8 cellular contexts compared by ENCODE assay signal in the genomic region with DNA sequence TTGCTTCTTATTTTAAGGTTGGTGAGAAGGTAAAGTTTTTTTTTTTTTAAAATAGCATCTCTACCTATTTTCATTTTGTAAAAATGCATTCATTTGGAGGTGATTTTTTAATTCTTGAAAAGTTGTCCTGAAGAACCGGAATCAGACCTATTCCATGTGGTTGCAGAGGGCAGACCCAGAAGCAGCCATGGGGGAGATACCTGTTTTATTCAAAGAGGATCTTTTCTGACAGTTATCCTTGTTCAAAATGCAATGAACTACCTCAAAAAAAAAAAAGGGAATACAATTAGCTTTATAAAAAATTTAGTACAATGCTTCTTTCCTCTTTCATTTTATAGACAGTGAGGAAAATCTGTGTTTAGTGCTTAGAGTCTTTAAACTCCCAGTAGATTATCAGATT. TPM values are rescaled to one million over a fixed set of nuclear protein-coding genes. Genes with fewer than 3 reads are reported as not detected.
DNase-seq lines count a peak whose midpoint lies in the region; FAIRE-seq and TF ChIP-seq lines count a peak whose summit lies in the region.

No MANE protein-coding gene starts in this region.

- no peaks in the 10 kb centered on the region for H3K79me2 ChIP-seq in smooth muscle cell (ENCODE audit: low read depth)

- H3K27ac ChIP-seq in SJSA1 (peak overlapping the region; percentile 93), smooth muscle cell (ENCODE audit: low read depth) (peak overlapping the region; percentile 95)

- H3K4me3 ChIP-seq in GM06990 (replicated peaks; ENCODE audit: low read depth, low read length) (peak overlapping the region; percentile 78), SJSA1 (peak overlapping the region; percentile 49), iPS-15b (ENCODE audit: low read depth, low read length) (peak overlapping the region; percentile 86), smooth muscle cell (peak overlapping the region; percentile 68)

- no peaks in the 10 kb centered on the region for H3K9me3 ChIP-seq in SJSA1 (replicated peaks)
- no peaks in the 10 kb centered on the region for H3K9me3 ChIP-seq in iPS-15b (ENCODE audit: control insufficient read depth, insufficient read depth, low read length)
- no peaks in the 10 kb centered on the region for H3K9me3 ChIP-seq in smooth muscle cell (replicated peaks; ENCODE audit: low read depth)

- H3K36me3 ChIP-seq in GM06990 (ENCODE audit: control insufficient read depth, insufficient read depth, low read length): no peaks in the 10 kb centered on the region
- no peaks in the 10 kb centered on the region for H3K36me3 ChIP-seq in SJSA1
- no peaks in the 10 kb centered on the region for H3K36me3 ChIP-seq in iPS-15b (ENCODE audit: control insufficient read depth, insufficient read depth, low read length)
- H3K36me3 ChIP-seq in smooth muscle cell (ENCODE audit: low read depth): no peaks in the 10 kb centered on the region

- DNase-seq in GM06990 (ENCODE audit: extremely low read depth, insufficient read length) (no peak), SJSA1 (ENCODE audit: low read depth in 1 of 2, low spot score in 2 of 2) (no peak), smooth muscle cell (lab: John Stamatoyannopoulos, UW; ENCODE audit: unreplicated experiment) (no peak), NCI-H2029 treated with DMSO at 0.1 percent for 48 hours (lab: John Stamatoyannopoulos, UW) (no peak), A172 (ENCODE audit: low spot score) (no peak), RCC 7860 (ENCODE audit: low spot score) (no peak), hepatic stellate cell (ENCODE audit: low spot score) (no peak)

- TF ChIP-seq CTCF in GM06990 (IDR thresholded peaks at IDR 0.05; ENCODE audit: insufficient read depth, low read length, poor library complexity, severe bottlenecking) (no peak), smooth muscle cell (IDR thresholded peaks at IDR 0.05; ENCODE audit: borderline replicate concordance, insufficient read depth, poor library complexity, severe bottlenecking) (no peak)

- H3K4me1 ChIP-seq in SJSA1 (replicated peaks): peaks cover 6% of the 10 kb centered on the region; the same call in 1 of the 2 replicates
- H3K4me1 ChIP-seq in iPS-15b (ENCODE audit: control insufficient read depth, insufficient read depth, low read length): peaks cover 3% of the 10 kb centered on the region
- H3K4me1 ChIP-seq in smooth muscle cell (ENCODE audit: low read depth): peaks cover 12% of the 10 kb centered on the region

- 85% methylated on average over 1 of the region's 1 CpG for WGBS in smooth muscle cell (ENCODE audit: low lambda C conversion rate)

- H3K4me2 ChIP-seq in smooth muscle cell: peak overlapping the region; percentile 90

- no peaks in the 10 kb centered on the region for H4K20me1 ChIP-seq in smooth muscle cell (ENCODE audit: low read depth)

- H3K27me3 ChIP-seq in GM06990 (replicated peaks; ENCODE audit: control insufficient read depth, insufficient read depth, low read length): no peaks in the 10 kb centered on the region
- H3K27me3 ChIP-seq in SJSA1 (replicated peaks): no peaks in the 10 kb centered on the region
- H3K27me3 ChIP-seq in iPS-15b (ENCODE audit: control insufficient read depth, insufficient read depth, low read length): no peaks in the 10 kb centered on the region
- no peaks in the 10 kb centered on the region for H3K27me3 ChIP-seq in smooth muscle cell (ENCODE audit: low read depth)

- H3F3A ChIP-seq in smooth muscle cell (ENCODE audit: low read depth): peaks cover 23% of the 10 kb centered on the region

- peak overlapping the region; percentile 82 for H3K9ac ChIP-seq in iPS-15b (ENCODE audit: low read depth, low read length)
- peak overlapping the region; percentile 94 for H3K9ac ChIP-seq in smooth muscle cell (ENCODE audit: low read depth)

- peak overlapping the region; percentile 93 for H2AFZ ChIP-seq in smooth muscle cell (ENCODE audit: low read depth)

- FAIRE-seq in RCC 7860 (lab: Jason Lieb, UNC): no peak

RNA-seq across cellular contexts. Expression of gene NEMF, which starts 8.4 kb away (rescaled TPM):
- total RNA-seq in SJSA1 (2014; rRNA removed; shearing (Covaris generic)): 30.4 and 42.7 TPM in 2 replicates
- total RNA-seq in smooth muscle cell: 41.2 and 80.8 TPM in 2 replicates
- polyA plus RNA-seq in smooth muscle cell: 41.2 and 63.8 TPM in 2 replicates
- 24.1 and 33.2 TPM in 2 replicates for total RNA-seq in A172 (2014; rRNA removed; shearing (Covaris generic))

RNA-seq across cellular contexts. Expression of gene ARF6, which starts 31.9 kb away (rescaled TPM):
- 60.9 and 61.2 TPM in 2 replicates for total RNA-seq in SJSA1 (2014; rRNA removed; shearing (Covaris generic))
- 64.8 and 68.7 TPM in 2 replicates for total RNA-seq in smooth muscle cell
- polyA plus RNA-seq in smooth muscle cell: 59.8 and 73.6 TPM in 2 replicates
- 51.6 and 51.9 TPM in 2 replicates for total RNA-seq in A172 (2014; rRNA removed; shearing (Covaris generic))
